ENCODE assay signal across 13 cellular contexts in genomic region chr10:110706690-110707098, GRCh38.
DNase-seq lines count a peak whose midpoint lies in the region; ATAC-seq, FAIRE-seq and TF ChIP-seq lines count a peak whose summit lies in the region.
"Had no signal": no experiment of that assay in that cellular context is flagged by ENCODE, and none has a peak within 500 bp of the region (broad histone marks: within the 10 kb centered on the region; RNA-seq: fewer than 3 reads in every experiment).

No MANE protein-coding gene starts in this region.

- no peak for TF ChIP-seq CTCF in D721Med (IDR thresholded peaks at IDR 0.05; ENCODE audit: insufficient read depth, missing control alignments)

- no peak overlapping the region for H3K4ac ChIP-seq in trophoblast cell (ENCODE audit: low read depth, low read length)

- no peak overlapping the region for H4K91ac ChIP-seq in trophoblast cell (ENCODE audit: low read depth, low read length)

- H3K4me1 ChIP-seq in NT2/D1 (ENCODE audit: insufficient read depth, insufficient read length), result peaks cover 3% of the 10 kb centered on the region
- peaks cover 5 to 9% of the 10 kb centered on the region in 2 experiments for H3K4me1 ChIP-seq in trophoblast cell (ENCODE audit: control insufficient read depth in 1 of 2, insufficient read depth in 2 of 2, low read length in 2 of 2)

- H3K9ac ChIP-seq in NT2/D1 (ENCODE audit: insufficient read length, low read depth), result no peak overlapping the region
- no peak overlapping the region for H3K9ac ChIP-seq in trophoblast cell (ENCODE audit: low read length)

- H4K12ac ChIP-seq in trophoblast cell (ENCODE audit: low read depth, low read length), result no peak overlapping the region

- no peak overlapping the region for H3K14ac ChIP-seq in trophoblast cell (ENCODE audit: low read length)

- no CpG with 5 or more reads among the region's 5 CpGs for WGBS in trophoblast cell (ENCODE audit: extremely low coverage, insufficient coverage, insufficient read length)

- H2BK120ac ChIP-seq in trophoblast cell (ENCODE audit: insufficient read depth, low read length, poor library complexity), result no peak overlapping the region

- H3K4me3 ChIP-seq in NT2/D1 (ENCODE audit: insufficient read length, low read depth) (no peak overlapping the region), trophoblast cell (ENCODE audit: low read depth, low read length) (no peak overlapping the region)

- H3K27ac ChIP-seq in trophoblast cell (ENCODE audit: low read depth, low read length), result peak overlapping the region; percentile 48

- no peak for FAIRE-seq in D721Med (lab: Jason Lieb, UNC)

- no peak overlapping the region for H2AFZ ChIP-seq in trophoblast cell (ENCODE audit: insufficient read depth, low read length, poor library complexity)

- H3K79me1 ChIP-seq in trophoblast cell (ENCODE audit: low read length), result peaks cover 2% of the 10 kb centered on the region

- H3K27me3 ChIP-seq in NT2/D1 (ENCODE audit: insufficient read depth, insufficient read length) (no peaks in the 10 kb centered on the region), trophoblast cell (ENCODE audit: insufficient read depth, low read length) (no peaks in the 10 kb centered on the region)

- H2AK5ac ChIP-seq in trophoblast cell (ENCODE audit: low read length), result no peak overlapping the region

- H3K36me3 ChIP-seq in NT2/D1 (ENCODE audit: insufficient read depth, insufficient read length, low read length), result no peaks in the 10 kb centered on the region
- H3K36me3 ChIP-seq in trophoblast cell (ENCODE audit: control insufficient read depth in 1 of 2, insufficient read depth in 2 of 2, low read length in 2 of 2), result no peaks in the 10 kb centered on the region

- H3K9me3 ChIP-seq in NT2/D1 (ENCODE audit: insufficient read depth, low read length), result no peaks in the 10 kb centered on the region; the same call in 1 of the 2 replicates
- no peaks in the 10 kb centered on the region for H3K9me3 ChIP-seq in trophoblast cell (ENCODE audit: insufficient read depth, low read depth, low read length)

- no peak overlapping the region for H4K8ac ChIP-seq in trophoblast cell (ENCODE audit: low read depth, low read length)

- no peak overlapping the region for H3K18ac ChIP-seq in trophoblast cell (ENCODE audit: low read length)

- no peaks in the 10 kb centered on the region for H3K79me2 ChIP-seq in trophoblast cell (ENCODE audit: control insufficient read depth, insufficient read depth, low read length, poor library complexity)

- H3K4me2 ChIP-seq in trophoblast cell (ENCODE audit: low read length), result peak overlapping the region; percentile 48

- DNase-seq in ELR (ENCODE audit: low read depth) (peak; percentile 84), NT2/D1 (ENCODE audit: low read depth, low spot score) (peak; percentile 39), fibroblast of gingiva (ENCODE audit: low read depth) (peak; percentile 47), trophoblast cell (peak in 1 of 2 donors; percentile 39), midbrain (lab: John Stamatoyannopoulos, UW) (no peak), D721Med (ENCODE audit: insufficient read length, low spot score) (no peak), T-helper 9 cell (no peak)
- DNase-seq: DMS53, GOT3, hippocampal formation, NCI-H2029 treated with DMSO at 0.1 percent for 48 hours, nucleus accumbens had no signal

- no peak overlapping the region for H2BK12ac ChIP-seq in trophoblast cell (ENCODE audit: low read length)

- no peak for ATAC-seq in GM18873 (IDR thresholded peaks at IDR 0.05; ENCODE audit: low FRiP score, unreplicated experiment)

- H3K23ac ChIP-seq in trophoblast cell (ENCODE audit: low read length), result no peak overlapping the region

- no peak overlapping the region for H2BK5ac ChIP-seq in trophoblast cell (ENCODE audit: low read depth, low read length, poor library complexity)

Comparison
In these comparisons a context has a peak if more than half of its experiments do, and no peak if none do; other contexts are left out.
1. DNase-seq: peak in ELR (single experiment), NT2/D1 (single experiment) and fibroblast of gingiva (single experiment); none in midbrain (single experiment), D721Med (single experiment) and T-helper 9 cell (single experiment).